In genomic region chr16:88378836-88379693, GRCh38 we compare ENCODE assay signal across 18 cellular contexts. TPM values are rescaled to one million over a fixed set of nuclear protein-coding genes. Genes with fewer than 3 reads are reported as not detected.
DNase-seq lines count a peak whose midpoint lies in the region; ATAC-seq and TF ChIP-seq lines count a peak whose summit lies in the region.
"Had no signal": no experiment of that assay in that cellular context is flagged by ENCODE, and none has a peak within 500 bp of the region (broad histone marks: within the 10 kb centered on the region; RNA-seq: fewer than 3 reads in every experiment).

No MANE protein-coding gene starts in this region.

- no peak overlapping the region for H3K4me3 ChIP-seq in heart right ventricle
- H3K4me3 ChIP-seq in heart left ventricle = no peak overlapping the region
- H3K4me3 ChIP-seq in mesenchymal stem cell (ENCODE audit: insufficient read depth in 1 of 2, low read depth in 1 of 2, low read length in 2 of 2) = no peak overlapping the region
- H3K4me3 ChIP-seq in aorta (ENCODE audit: low read length in 2 of 2) = no peak overlapping the region

- 86 to 87% methylated on average over 25 of the region's 25 CpGs for WGBS in heart right ventricle, 2 donors
- WGBS in heart left ventricle, 4 donors = 84 to 86% (median 84%) methylated on average over 16 to 25 of the region's 25 CpGs
- WGBS in mesenchymal stem cell = 86% methylated on average over 24 of the region's 25 CpGs
- 85 to 87% methylated on average over 24 to 25 of the region's 25 CpGs for WGBS in aorta, 2 donors

- H3K36me3 ChIP-seq in heart right ventricle = no peaks in the 10 kb centered on the region
- no peaks in the 10 kb centered on the region for H3K36me3 ChIP-seq in heart left ventricle
- H3K36me3 ChIP-seq in mesenchymal stem cell (ENCODE audit: control insufficient read depth in 1 of 2, insufficient read depth in 2 of 2, low read depth in 1 of 2, low read length in 2 of 2) = no peaks in the 10 kb centered on the region
- no peaks in the 10 kb centered on the region for H3K36me3 ChIP-seq in aorta (ENCODE audit: control insufficient read depth in 1 of 2, insufficient read depth in 2 of 2, low read length in 1 of 2)

- H3K27ac ChIP-seq in heart right ventricle (no peak overlapping the region), heart left ventricle (no peak overlapping the region), mesenchymal stem cell (ENCODE audit: low read length, poor library complexity, severe bottlenecking) (no peak overlapping the region), aorta (ENCODE audit: low read depth in 1 of 2, low read length in 2 of 2) (no peak overlapping the region)
- H3K27ac ChIP-seq: C4-2B had no signal

- TF ChIP-seq CTCF in heart right ventricle (IDR thresholded peaks at IDR 0.05) = no peak
- TF ChIP-seq CTCF in heart left ventricle (IDR thresholded peaks at IDR 0.05) = no peak
- no peak for TF ChIP-seq CTCF in GM10248 (IDR thresholded peaks at IDR 0.05; ENCODE audit: control extremely low read depth, extremely low read depth, low read depth, missing control alignments)

- TF ChIP-seq POLR2A in heart left ventricle (IDR thresholded peaks at IDR 0.05) = no peak

- peak overlapping the region; percentile 41 for H2BK15ac ChIP-seq in mesenchymal stem cell (ENCODE audit: low read depth, poor library complexity, severe bottlenecking)

- ATAC-seq in Right ventricle myocardium superior (ENCODE audit: poor library complexity) (no peak), heart right ventricle (no peak), heart left ventricle (no peak), aorta (ENCODE audit: low FRiP score) (no peak), HG03025 (IDR thresholded peaks at IDR 0.05; ENCODE audit: low FRiP score, unreplicated experiment) (no peak)

- H3K9ac ChIP-seq in mesenchymal stem cell (ENCODE audit: low read length) = no peak overlapping the region

- no peak overlapping the region for H4K8ac ChIP-seq in mesenchymal stem cell (ENCODE audit: low read length)

- DNase-seq in Right ventricle myocardium superior = peak; percentile 42
- no peak for DNase-seq in heart right ventricle
- DNase-seq in heart left ventricle = peak in 3 of 5 donors; percentile 13 to 55 (median 25)
- no peak for DNase-seq in mesenchymal stem cell
- DNase-seq in aorta = peak; percentile 34 to 70
- DNase-seq in activated effector memory CD4-positive, alpha-beta T cell treated with anti-CD3 and anti-CD28 coated beads, Interleukin-2, amount 50 U/mL, for 16 hours = no peak
- DNase-seq in GM10248 (ENCODE audit: extremely low spot score) = no peak
- DNase-seq: COR-L47, HCEC 1CT, KBM-7, NCI-H1092, NCI-H1694, NCI-H2107, NCI-H446, SHP77 had no signal

- no peak overlapping the region for H3K23ac ChIP-seq in mesenchymal stem cell (ENCODE audit: low read length in 2 of 2)

- H3K18ac ChIP-seq in mesenchymal stem cell (ENCODE audit: low read depth in 1 of 2, low read length in 2 of 2) = no peak overlapping the region

- H2AK5ac ChIP-seq in mesenchymal stem cell (ENCODE audit: low read length, severe bottlenecking) = no peak overlapping the region

- no peak overlapping the region for H4K91ac ChIP-seq in mesenchymal stem cell (ENCODE audit: low read length)

- H3K9me3 ChIP-seq in heart right ventricle = no peaks in the 10 kb centered on the region
- H3K9me3 ChIP-seq in heart left ventricle = no peaks in the 10 kb centered on the region
- no peaks in the 10 kb centered on the region for H3K9me3 ChIP-seq in mesenchymal stem cell (ENCODE audit: control insufficient read depth, low read length)
- no peaks in the 10 kb centered on the region for H3K9me3 ChIP-seq in aorta (ENCODE audit: control insufficient read depth, low read length)

- H3K79me1 ChIP-seq in mesenchymal stem cell (replicated peaks; ENCODE audit: low read length, poor library complexity, severe bottlenecking) = no peaks in the 10 kb centered on the region

- H3K4me2 ChIP-seq in mesenchymal stem cell (ENCODE audit: low read length, poor library complexity, severe bottlenecking) = no peak overlapping the region

- no peak overlapping the region for H2BK120ac ChIP-seq in mesenchymal stem cell (ENCODE audit: low read depth, low read length)

- intact Hi-C loops in Right ventricle myocardium superior (cut with DNase I) = no loop called here
- intact Hi-C loops in heart right ventricle (cut with DNase I) = no loop called here
- intact Hi-C loops in heart left ventricle (cut with DNase I) = no loop called here
- intact Hi-C loops in aorta (cut with DNase I) = loop anchor here in 1 of 2 donors (5.0 kb wide), 1 partner anchor 182 kb away; no protein-coding TSS in a partner anchor

- H3K4me1 ChIP-seq in heart right ventricle (peaks cover 0 to 9% (median 4%) of the 10 kb centered on the region in 9 donors), heart left ventricle (peaks cover 0 to 10% (median 4%) of the 10 kb centered on the region in 12 donors), mesenchymal stem cell (ENCODE audit: control insufficient read depth, insufficient read depth, low read depth, low read length) (peaks cover 15% of the 10 kb centered on the region), aorta (ENCODE audit: control insufficient read depth in 1 of 2, insufficient read depth in 2 of 2, low read length in 2 of 2) (no peaks in the 10 kb centered on the region)

- no peak overlapping the region for H3K14ac ChIP-seq in mesenchymal stem cell (ENCODE audit: low read length in 2 of 2)

- peaks cover 0 to 23% (median 16%) of the 10 kb centered on the region in 7 donors for H3K27me3 ChIP-seq in heart right ventricle
- peaks cover 0 to 25% (median 6%) of the 10 kb centered on the region in 9 donors for H3K27me3 ChIP-seq in heart left ventricle
- peaks cover 0 to 5% of the 10 kb centered on the region in 2 experiments for H3K27me3 ChIP-seq in mesenchymal stem cell (ENCODE audit: control insufficient read depth in 1 of 2, insufficient read depth in 1 of 2, low read length in 2 of 2)
- H3K27me3 ChIP-seq in aorta (ENCODE audit: control insufficient read depth in 1 of 2, insufficient read depth in 2 of 2, low read length in 1 of 2) = no peaks in the 10 kb centered on the region

- H2BK12ac ChIP-seq in mesenchymal stem cell (ENCODE audit: low read length in 2 of 2) = no peak overlapping the region

- no peak overlapping the region for H2AFZ ChIP-seq in mesenchymal stem cell (ENCODE audit: low read depth, low read length)

- H2BK5ac ChIP-seq in mesenchymal stem cell (ENCODE audit: low read depth, low read length, poor library complexity, severe bottlenecking) = no peak overlapping the region

- H3K4ac ChIP-seq in mesenchymal stem cell (ENCODE audit: low read depth in 1 of 2, low read length in 2 of 2) = no peak overlapping the region

- CTCF ChIA-PET in GM10248 (lab: Yijun Ruan, JAX) = interaction anchor here (0.9 kb wide), 1 partner anchor 184 kb away, joined by 3 read pairs; no protein-coding TSS in a partner anchor

- POLR2A ChIA-PET in GM10248 (lab: Yijun Ruan, JAX) = no interaction called here

RNA-seq across cellular contexts. Expression of gene ZNF469, which starts 3.7 kb away (rescaled TPM):
- total RNA-seq in Right ventricle myocardium superior = 0.94 TPM
- 1 to 10 TPM in 6 of 10 donors, under 1 TPM in 4; 0.59 to 1.7 (median 1.0) TPM for total RNA-seq in heart right ventricle
- under 1 TPM; 0.23 to 0.73 TPM for polyA plus RNA-seq in heart right ventricle
- 1 to 10 TPM in 5 of 9 donors, under 1 TPM in 4; 0.48 to 2.8 (median 1.0) TPM for total RNA-seq in heart left ventricle
- polyA plus RNA-seq in heart left ventricle = under 1 TPM; 0.72 to 0.76 TPM
- polyA plus RNA-seq in mesenchymal stem cell (2013, experiment 1 of 2) = 11.1 TPM
- polyA plus RNA-seq in mesenchymal stem cell (2013, experiment 2 of 2) = 10.4 TPM
- 1 to 10 TPM; 1.9 to 5.2 TPM for total RNA-seq in aorta
- polyA plus RNA-seq in aorta = under 1 TPM; 0.38 to 0.54 TPM
- total RNA-seq: MCF 10A had no signal

Comparison
In these comparisons a context has a peak if more than half of its experiments do, and no peak if none do; other contexts are left out.
1. DNase-seq: peak in Right ventricle myocardium superior (single experiment), heart left ventricle (3 of 5) and aorta (2 of 2); none in heart right ventricle (0 of 2), mesenchymal stem cell (single experiment), activated effector memory CD4-positive, alpha-beta T cell treated with anti-CD3 and anti-CD28 coated beads, Interleukin-2, amount 50 U/mL, for 16 hours (single experiment) and GM10248 (single experiment).